Comparison of ENCODE assay signal across 15 cellular contexts in genomic region chr12:104290320-104290719, GRCh38. TPM values are rescaled to one million over a fixed set of nuclear protein-coding genes. Genes with fewer than 3 reads are reported as not detected.
A peak's percentile ranks its signal among the peaks of the same experiment; 100 is the strongest.
DNase-seq lines count a peak whose midpoint lies in the region; TF ChIP-seq lines count a peak whose summit lies in the region.
"Had no signal": no experiment of that assay in that cellular context is flagged by ENCODE, and none has a peak within 500 bp of the region (broad histone marks: within the 10 kb centered on the region; RNA-seq: fewer than 3 reads in every experiment).

No MANE protein-coding gene starts in this region.

- no peak for TF ChIP-seq POLR2A in stomach (IDR thresholded peaks at IDR 0.05)

- peak overlapping the region; percentile 96 for H3K4me3 ChIP-seq in GM23248
- H3K4me3 ChIP-seq in PC-9 = peak overlapping the region; percentile 96
- H3K4me3 ChIP-seq in foreskin fibroblast (ENCODE audit: low read depth in 1 of 2, low read length in 2 of 2) = peak overlapping the region; percentile 93 to 100
- H3K4me3 ChIP-seq in stomach = peak overlapping the region in 3 of 4 donors; percentile 58 to 70 (median 59)

- no peaks in the 10 kb centered on the region for H3K9me3 Mint-ChIP-seq in activated CD4-positive, alpha-beta T cell treated with anti-CD3 and anti-CD28 coated beads, Interleukin-2, amount 10 ng/mL, durations not matched to agents 7 days and 5 days
- H3K9me3 Mint-ChIP-seq: effector memory CD8-positive, alpha-beta T cell had no signal

- CTCF ChIA-PET in PC-9 (lab: Charles Lee) = no interaction called here
- CTCF ChIA-PET in activated CD4-positive, alpha-beta T cell treated with anti-CD3 and anti-CD28 coated beads, Interleukin-2, amount 10 ng/mL, durations not matched to agents 7 days and 5 days (lab: Charles Lee) = interaction anchor here (0.5 to 2.0 kb wide), 2 partner anchors 13 to 165 kb away, joined by 3 to 10 read pairs; partner anchors contain the start of gene EID3

- H3K9me2 ChIP-seq in GM23248 (ENCODE audit: insufficient read depth) (no peaks in the 10 kb centered on the region), PC-9 (ENCODE audit: insufficient read depth) (no peaks in the 10 kb centered on the region)

- H2AFZ ChIP-seq in GM23248 = no peak overlapping the region
- H2AFZ ChIP-seq in PC-9 = no peak overlapping the region

- peaks cover 41% of the 10 kb centered on the region for H3K36me3 Mint-ChIP-seq in activated CD4-positive, alpha-beta T cell treated with anti-CD3 and anti-CD28 coated beads, Interleukin-2, amount 10 ng/mL, durations not matched to agents 7 days and 5 days (ENCODE audit: low read depth)

- H3K27ac Mint-ChIP-seq in activated CD4-positive, alpha-beta T cell treated with anti-CD3 and anti-CD28 coated beads, Interleukin-2, amount 10 ng/mL, durations not matched to agents 7 days and 5 days = no peak overlapping the region
- H3K27ac Mint-ChIP-seq: effector memory CD8-positive, alpha-beta T cell had no signal

- 94 to 96% methylated on average over 8 of the region's 8 CpGs for WGBS in GM23248 (ENCODE audit: low coverage in 1 of 2, low lambda C conversion rate in 2 of 2, missing lambda C conversion rate in 2 of 2), 2 experiments
- 85 to 98% (median 90%) methylated on average over 8 of the region's 8 CpGs for WGBS in stomach, 5 donors

- intact Hi-C loops in PC-9 (cut with micrococcal nuclease; ENCODE audit: unreplicated experiment) = no loop called here
- intact Hi-C loops in stomach (cut with DNase I; ENCODE audit: low total_unique reads) = no loop called here
- intact Hi-C loops in posterior vena cava (cut with DNase I) = loop anchor here in 1 of 2 donors (10.0 kb wide), 1 partner anchor 76 kb away; the partner anchor contains the start of gene TXNRD1

- TF ChIP-seq CTCF in PC-9 (conservative IDR thresholded peaks at IDR 0.05) (no peak), foreskin fibroblast (IDR thresholded peaks at IDR 0.05; ENCODE audit: low read depth, low read length) (no peak), stomach (IDR thresholded peaks at IDR 0.05) (no peak)

- H4K20me1 ChIP-seq in GM23248 (ENCODE audit: insufficient read depth) = peaks cover 12% of the 10 kb centered on the region; the same call in 1 of the 2 replicates
- peaks cover 78% of the 10 kb centered on the region for H4K20me1 ChIP-seq in PC-9 (ENCODE audit: insufficient read depth)

- H3K9me3 ChIP-seq in GM23248 (ENCODE audit: low read depth) = no peaks in the 10 kb centered on the region
- H3K9me3 ChIP-seq in PC-9 (ENCODE audit: insufficient read depth, low read depth) = no peaks in the 10 kb centered on the region
- no peaks in the 10 kb centered on the region for H3K9me3 ChIP-seq in stomach

- POLR2A ChIA-PET in PC-9 (lab: Charles Lee; ENCODE audit: unreplicated experiment) = interaction anchor here (0.6 to 2.0 kb wide), 7 partner anchors 9 to 181 kb away, joined by 3 to 41 read pairs (median 6); partner anchors contain the start of gene EID3
- POLR2A ChIA-PET in activated CD4-positive, alpha-beta T cell treated with anti-CD3 and anti-CD28 coated beads, Interleukin-2, amount 10 ng/mL, durations not matched to agents 7 days and 5 days (lab: Charles Lee) = no interaction called here

- no TSS peak for BruUV-seq in PC-9 (replicated peaks; lab: Mats Ljungman, UMichigan)

- in situ Hi-C loops in GM23248 (cut with MboI) = no loop called here

- peaks cover 51% of the 10 kb centered on the region for H3K4me1 Mint-ChIP-seq in activated CD4-positive, alpha-beta T cell treated with anti-CD3 and anti-CD28 coated beads, Interleukin-2, amount 10 ng/mL, durations not matched to agents 7 days and 5 days

- H3K79me2 ChIP-seq in GM23248 (ENCODE audit: insufficient read depth) (peaks cover 82% of the 10 kb centered on the region), PC-9 (ENCODE audit: low read depth) (peaks cover 90% of the 10 kb centered on the region)

- DNase-seq in GM23248 (no peak), PC-9 (peak in 1 of 2 experiments; percentile 43), foreskin fibroblast (no peak), stomach (no peak), NK-92 (lab: John Stamatoyannopoulos, UW; ENCODE audit: unreplicated experiment) (no peak), posterior vena cava (ENCODE audit: low spot score) (no peak)
- DNase-seq in activated CD4-positive, alpha-beta T cell treated with anti-CD3 and anti-CD28 coated beads, Interleukin-2, amount 10 ng/mL, durations not matched to agents 7 days and 5 days = no peak
- DNase-seq: activated CD4-positive, alpha-beta T cell treated with anti-CD3 and anti-CD28 coated beads for 48 hours; brain microvascular endothelial cell; effector memory CD8-positive, alpha-beta T cell; Kasumi-1; NCI-H1930; NCI-H748 treated with DMSO at 0.1 percent for 48 hours; retina; stimulated activated CD4-positive, alpha-beta T cell treated with anti-CD3 and anti-CD28 coated beads, Interleukin-2, amount 100 ng/mL, for 48 hours had no signal

- no peak overlapping the region for H3K27ac ChIP-seq in GM23248
- H3K27ac ChIP-seq in PC-9 = peak overlapping the region; percentile 99
- H3K27ac ChIP-seq in stomach = peak overlapping the region in 1 of 5 donors; percentile 94
- H3K27ac ChIP-seq: brain microvascular endothelial cell had no signal

- peak overlapping the region; percentile 90 for H3K4me2 ChIP-seq in GM23248 (ENCODE audit: unreplicated experiment)
- H3K4me2 ChIP-seq in PC-9 = peak overlapping the region; percentile 97

- H3K27me3 ChIP-seq in GM23248 (replicated peaks; ENCODE audit: insufficient read depth) (no peaks in the 10 kb centered on the region), PC-9 (ENCODE audit: insufficient read depth, low read depth) (no peaks in the 10 kb centered on the region), stomach (no peaks in the 10 kb centered on the region)
- H3K27me3 ChIP-seq: brain microvascular endothelial cell had no signal

- H3F3A ChIP-seq in GM23248 (ENCODE audit: insufficient read depth) = peaks cover 51% of the 10 kb centered on the region
- peaks cover 94% of the 10 kb centered on the region for H3F3A ChIP-seq in PC-9 (ENCODE audit: insufficient read depth, low read depth)

- H3K27me3 Mint-ChIP-seq in activated CD4-positive, alpha-beta T cell treated with anti-CD3 and anti-CD28 coated beads, Interleukin-2, amount 10 ng/mL, durations not matched to agents 7 days and 5 days = no peaks in the 10 kb centered on the region
- H3K27me3 Mint-ChIP-seq: effector memory CD8-positive, alpha-beta T cell had no signal

- peak overlapping the region; percentile 99 for H3K9ac ChIP-seq in GM23248

- no peak for TF ChIP-seq EP300 in stomach (IDR thresholded peaks at IDR 0.05)

- no peak overlapping the region for H3K4me3 Mint-ChIP-seq in activated CD4-positive, alpha-beta T cell treated with anti-CD3 and anti-CD28 coated beads, Interleukin-2, amount 10 ng/mL, durations not matched to agents 7 days and 5 days

- peaks cover 35% of the 10 kb centered on the region for H3K36me3 ChIP-seq in GM23248 (ENCODE audit: low read depth)
- H3K36me3 ChIP-seq in PC-9 (ENCODE audit: low read depth) = peaks cover 72% of the 10 kb centered on the region
- H3K36me3 ChIP-seq in stomach = peaks cover 26 to 50% (median 44%) of the 10 kb centered on the region in 4 donors

- peaks cover 32% of the 10 kb centered on the region for H3K4me1 ChIP-seq in GM23248 (ENCODE audit: insufficient read depth)
- peaks cover 18% of the 10 kb centered on the region for H3K4me1 ChIP-seq in PC-9 (replicated peaks; ENCODE audit: insufficient read depth)
- H3K4me1 ChIP-seq in stomach = peaks cover 24 to 82% (median 51%) of the 10 kb centered on the region in 4 donors

RNA-seq across cellular contexts. Expression of gene EID3, which starts 13.2 kb away (rescaled TPM):
- 6.9 and 9.0 TPM in 2 replicates for total RNA-seq in GM23248 (2014; rRNA removed; shearing (Covaris generic))
- polyA plus RNA-seq in GM23248 (2016; fragmentation: Nextera tagmentation; extraction: Ambion mirVana) (5.3 and 5.7 TPM in 2 replicates), stomach (1 to 10 TPM; 1.6 to 2.6 (median 2.3) TPM)
- total RNA-seq in PC-9 (2021) (42.4 and 47.4 TPM in 2 replicates), stomach (10 to 100 TPM; 14.7 to 78.1 (median 26.7) TPM), posterior vena cava (1 to 10 TPM; 6.0 to 6.1 TPM)
- 1 to 10 TPM; 5.8 to 6.9 TPM for total RNA-seq in activated CD4-positive, alpha-beta T cell treated with anti-CD3 and anti-CD28 coated beads, Interleukin-2, amount 10 ng/mL, durations not matched to agents 7 days and 5 days
